19 cellular contexts compared by ENCODE assay signal in the genomic region with DNA sequence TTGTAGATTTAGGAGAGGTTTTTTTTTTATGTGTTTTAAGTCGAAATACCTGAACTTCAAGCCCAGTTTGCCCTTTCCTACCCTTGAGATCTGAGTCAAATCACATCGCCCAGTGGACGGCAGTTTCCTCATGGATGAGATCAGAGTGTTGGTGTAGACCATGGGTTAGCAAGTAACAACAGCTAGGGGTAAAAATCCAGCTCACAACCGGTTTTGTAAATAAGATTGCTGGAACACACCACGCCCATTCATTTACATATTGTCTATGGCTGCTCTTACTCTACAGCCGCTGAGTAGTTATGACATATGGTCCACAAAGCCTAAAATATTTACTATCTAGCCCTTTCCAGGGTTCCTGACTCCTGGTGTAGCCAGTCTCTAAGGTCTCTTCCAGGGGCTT.
A peak's percentile ranks its signal among the peaks of the same experiment; 100 is the strongest.
DNase-seq lines count a peak whose midpoint lies in the region; FAIRE-seq and TF ChIP-seq lines count a peak whose summit lies in the region.
"Had no signal": no experiment of that assay in that cellular context is flagged by ENCODE, and none has a peak within 500 bp of the region (broad histone marks: within the 10 kb centered on the region; RNA-seq: fewer than 3 reads in every experiment).

No MANE protein-coding gene starts in this region.

- H3K9me3 ChIP-seq in kidney (ENCODE audit: control insufficient read depth in 1 of 2, low read length in 2 of 2) (no peaks in the 10 kb centered on the region), suprapubic skin (no peaks in the 10 kb centered on the region), esophagus muscularis mucosa (no peaks in the 10 kb centered on the region)
- H3K9me3 ChIP-seq: MG63, psoas muscle, vagina had no signal

- H3K9ac ChIP-seq in kidney (ENCODE audit: low read length in 2 of 2): peak overlapping the region in 1 of 2 donors; percentile 49

- TF ChIP-seq CTCF in VCaP (conservative IDR thresholded peaks at IDR 0.05): no peak
- TF ChIP-seq CTCF in kidney (IDR thresholded peaks at IDR 0.05; ENCODE audit: borderline replicate concordance, extremely low read depth, insufficient read depth): no peak
- TF ChIP-seq CTCF in suprapubic skin (IDR thresholded peaks at IDR 0.05): no peak
- TF ChIP-seq CTCF in esophagus muscularis mucosa (IDR thresholded peaks at IDR 0.05): no peak

- DNase-seq in NCI-H526 (lab: John Stamatoyannopoulos, UW): peak; percentile 8 to 44
- no peak for DNase-seq in NCI-H526 treated with DMSO at 0.1 percent for 48 hours (lab: John Stamatoyannopoulos, UW)
- DNase-seq in kidney: no peak
- no peak for DNase-seq in suprapubic skin (ENCODE audit: low spot score in 2 of 2)
- DNase-seq in HuH-7.5 (ENCODE audit: low spot score): no peak
- no peak for DNase-seq in cortex of kidney (lab: John Stamatoyannopoulos, UW)
- no peak for DNase-seq in esophagus muscularis mucosa (ENCODE audit: extremely low spot score)
- DNase-seq: ACHN; activated CD8-positive, alpha-beta T cell treated with anti-CD3 and anti-CD28 coated beads for 36 hours; activated T-cell treated with anti-CD3 and anti-CD28 coated beads, Interleukin-2, amount 50 U/mL, for 72 hours; effector CD8-positive, alpha-beta T cell; MG63; naive thymus-derived CD4-positive, alpha-beta T cell; NCI-H2081; psoas muscle; RPMI8226; stimulated activated naive CD4-positive, alpha-beta T cell had no signal

- H3K27ac ChIP-seq in VCaP (peak overlapping the region; percentile 81), kidney (ENCODE audit: low read depth in 2 of 2, low read length in 2 of 2) (peak overlapping the region; percentile 74 to 82), suprapubic skin (peak overlapping the region; percentile 75), esophagus muscularis mucosa (replicated peaks in 1 of 4) (no peak overlapping the region)
- H3K27ac ChIP-seq: psoas muscle, vagina had no signal

- intact Hi-C loops in kidney (cut with DNase I): no loop called here
- intact Hi-C loops in esophagus muscularis mucosa (cut with DNase I): no loop called here

- H3K36me3 ChIP-seq in kidney (ENCODE audit: control insufficient read depth in 1 of 2, insufficient read depth in 2 of 2, low read length in 2 of 2): no peaks in the 10 kb centered on the region
- no peaks in the 10 kb centered on the region for H3K36me3 ChIP-seq in suprapubic skin
- no peaks in the 10 kb centered on the region for H3K36me3 ChIP-seq in esophagus muscularis mucosa
- H3K36me3 ChIP-seq: MG63, vagina had no signal

- H3K4me1 ChIP-seq in kidney (ENCODE audit: control insufficient read depth in 1 of 2, insufficient read depth in 1 of 2, low read depth in 1 of 2, low read length in 2 of 2) (peaks cover 22 to 28% of the 10 kb centered on the region in 2 donors), suprapubic skin (peaks cover 27% of the 10 kb centered on the region), esophagus muscularis mucosa (peaks cover 17 to 29% (median 23%) of the 10 kb centered on the region in 4 donors)
- H3K4me1 ChIP-seq: psoas muscle had no signal

- 65% methylated on average over 6 of the region's 6 CpGs for WGBS in suprapubic skin
- WGBS in esophagus muscularis mucosa: 92% methylated on average over 6 of the region's 6 CpGs

- H3K4me3 ChIP-seq in kidney (ENCODE audit: low read length in 2 of 2) (no peak overlapping the region), suprapubic skin (no peak overlapping the region), esophagus muscularis mucosa (no peak overlapping the region)
- H3K4me3 ChIP-seq: MG63, psoas muscle, vagina had no signal

- H3K27me3 ChIP-seq in suprapubic skin: no peaks in the 10 kb centered on the region
- H3K27me3 ChIP-seq in esophagus muscularis mucosa: no peaks in the 10 kb centered on the region
- H3K27me3 ChIP-seq: MG63, vagina had no signal

- TF ChIP-seq EP300 in suprapubic skin (IDR thresholded peaks at IDR 0.05) (no peak), esophagus muscularis mucosa (IDR thresholded peaks at IDR 0.05) (no peak)

- FAIRE-seq in kidney (lab: Jason Lieb, UNC): no peak

- no peak for TF ChIP-seq POLR2A in suprapubic skin (IDR thresholded peaks at IDR 0.05)
- TF ChIP-seq POLR2A in esophagus muscularis mucosa (IDR thresholded peaks at IDR 0.05; ENCODE audit: low read depth): no peak

Comparison
In these comparisons a context has a peak if more than half of its experiments do, and no peak if none do; other contexts are left out.
1. DNase-seq: peak in NCI-H526 (2 of 2); none in NCI-H526 treated with DMSO at 0.1 percent for 48 hours (single experiment), kidney (single experiment), suprapubic skin (0 of 2), HuH-7.5 (single experiment), cortex of kidney (single experiment) and esophagus muscularis mucosa (single experiment).
2. H3K27ac ChIP-seq: peak in VCaP (single experiment), kidney (2 of 2) and suprapubic skin (single experiment); none in esophagus muscularis mucosa (0 of 4).